ENCODE assay signal across 2 cellular contexts in the genomic region with DNA sequence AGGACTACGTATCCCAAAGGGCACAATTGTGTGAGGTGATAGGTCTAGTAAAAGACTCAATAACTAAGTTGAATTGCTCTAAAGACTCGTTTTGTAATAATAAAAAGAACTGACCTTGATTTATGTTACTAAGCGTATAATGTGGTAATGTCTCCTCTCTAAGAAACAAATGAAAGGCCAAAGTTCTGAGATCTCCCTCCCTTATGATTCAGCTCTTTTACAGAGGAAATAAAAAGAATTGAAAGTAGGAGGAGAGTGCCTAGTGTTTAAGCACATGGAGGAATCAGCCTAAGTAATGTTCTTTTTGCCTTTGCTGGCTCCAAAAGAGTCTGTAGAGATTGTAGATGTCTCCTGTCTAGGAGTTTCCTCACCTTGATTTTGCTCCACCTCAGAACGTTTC.
TF ChIP-seq lines count a peak whose summit lies in the region.

No MANE protein-coding gene starts in this region.

TF ChIP-seq in GM23338, 12 proteins besides CTCF, POLR2A, EP300 and RAD21 (continued from another document):
- TF ChIP-seq REST (IDR thresholded peaks at IDR 0.05; ENCODE audit: unreplicated experiment): no peak
- TF ChIP-seq ZNF114 (CRISPR knock-in tag; IDR thresholded peaks at IDR 0.05): no peak
- TF ChIP-seq ZNF462 (CRISPR knock-in tag; IDR thresholded peaks at IDR 0.05): no peak
- no peak for TF ChIP-seq ZNF331 (CRISPR knock-in tag; IDR thresholded peaks at IDR 0.05; ENCODE audit: low read depth)

TF ChIP-seq in HepG2, 621 proteins besides CTCF, POLR2A, EP300 and RAD21 (continued from another document):
- TF ChIP-seq, protein P1, sequence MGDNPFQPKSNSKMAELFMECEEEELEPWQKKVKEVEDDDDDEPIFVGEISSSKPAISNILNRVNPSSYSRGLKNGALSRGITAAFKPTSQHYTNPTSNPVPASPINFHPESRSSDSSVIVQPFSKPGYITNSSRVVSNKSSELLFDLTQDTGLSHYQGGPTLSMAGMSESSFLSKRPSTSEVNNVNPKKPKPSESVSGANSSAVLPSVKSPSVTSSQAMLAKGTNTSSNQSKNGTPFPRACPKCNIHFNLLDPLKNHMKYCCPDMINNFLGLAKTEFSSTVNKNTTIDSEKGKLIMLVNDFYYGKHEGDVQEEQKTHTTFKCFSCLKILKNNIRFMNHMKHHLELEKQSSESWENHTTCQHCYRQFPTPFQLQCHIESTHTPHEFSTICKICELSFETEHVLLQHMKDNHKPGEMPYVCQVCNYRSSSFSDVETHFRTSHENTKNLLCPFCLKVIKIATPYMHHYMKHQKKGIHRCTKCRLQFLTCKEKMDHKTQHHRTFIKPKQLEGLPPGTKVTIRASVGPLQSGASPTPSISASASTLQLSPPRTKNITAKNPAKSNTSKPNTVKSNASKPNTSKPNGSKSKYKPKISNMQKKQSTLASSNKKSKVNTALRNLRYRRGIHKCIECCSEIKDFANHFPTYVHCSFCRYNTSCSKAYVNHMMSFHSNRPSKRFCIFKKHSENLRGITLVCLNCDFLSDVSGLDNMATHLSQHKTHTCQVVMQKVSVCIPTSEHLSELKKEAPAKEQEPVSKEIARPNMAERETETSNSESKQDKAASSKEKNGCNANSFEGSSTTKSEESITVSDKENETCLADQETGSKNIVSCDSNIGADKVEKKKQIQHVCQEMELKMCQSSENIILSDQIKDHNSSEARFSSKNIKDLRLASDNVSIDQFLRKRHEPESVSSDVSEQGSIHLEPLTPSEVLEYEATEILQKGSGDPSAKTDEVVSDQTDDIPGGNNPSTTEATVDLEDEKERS (CRISPR knock-in tag; IDR thresholded peaks at IDR 0.05): no peak
- TF ChIP-seq GMEB1 (CRISPR knock-in tag; IDR thresholded peaks at IDR 0.05; ENCODE audit: borderline replicate concordance) (no peak), ZNF264 (CRISPR knock-in tag; IDR thresholded peaks at IDR 0.05) (no peak), SP2 (CRISPR knock-in tag; IDR thresholded peaks at IDR 0.05) (no peak), MEIS1 (CRISPR knock-in tag; IDR thresholded peaks at IDR 0.05; ENCODE audit: borderline replicate concordance) (no peak), ZNF781 (CRISPR knock-in tag; IDR thresholded peaks at IDR 0.05; ENCODE audit: borderline replicate concordance, not compliant biosample characterization) (no peak), FOXC1 (CRISPR knock-in tag; IDR thresholded peaks at IDR 0.05; ENCODE audit: borderline replicate concordance) (no peak), MEIS2 (CRISPR knock-in tag; IDR thresholded peaks at IDR 0.05) (no peak), ZNF124 (CRISPR knock-in tag; IDR thresholded peaks at IDR 0.05) (no peak)
- TF ChIP-seq, protein P2, sequence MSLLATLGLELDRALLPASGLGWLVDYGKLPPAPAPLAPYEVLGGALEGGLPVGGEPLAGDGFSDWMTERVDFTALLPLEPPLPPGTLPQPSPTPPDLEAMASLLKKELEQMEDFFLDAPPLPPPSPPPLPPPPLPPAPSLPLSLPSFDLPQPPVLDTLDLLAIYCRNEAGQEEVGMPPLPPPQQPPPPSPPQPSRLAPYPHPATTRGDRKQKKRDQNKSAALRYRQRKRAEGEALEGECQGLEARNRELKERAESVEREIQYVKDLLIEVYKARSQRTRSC (CRISPR knock-in tag; IDR thresholded peaks at IDR 0.05; ENCODE audit: low read depth): no peak
- TF ChIP-seq, protein P3, sequence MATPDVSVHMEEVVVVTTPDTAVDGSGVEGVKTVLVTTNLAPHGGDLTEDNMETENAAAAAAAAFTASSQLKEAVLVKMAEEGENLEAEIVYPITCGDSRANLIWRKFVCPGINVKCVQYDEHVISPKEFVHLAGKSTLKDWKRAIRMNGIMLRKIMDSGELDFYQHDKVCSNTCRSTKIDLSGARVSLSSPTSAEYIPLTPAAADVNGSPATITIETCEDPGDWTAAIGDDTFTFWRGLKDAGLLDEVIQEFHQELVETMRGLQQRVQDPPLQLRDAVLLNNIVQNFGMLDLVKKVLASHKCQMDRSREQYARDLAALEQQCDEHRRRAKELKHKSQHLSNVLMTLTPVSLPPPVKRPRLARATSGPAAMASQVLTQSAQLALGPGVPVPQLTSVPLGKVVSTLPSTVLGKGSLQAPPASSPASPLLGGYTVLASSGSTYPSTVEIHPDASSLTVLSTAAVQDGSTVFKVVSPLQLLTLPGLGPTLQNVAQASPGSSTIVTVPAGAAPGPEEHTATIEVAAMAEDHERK (CRISPR knock-in tag; IDR thresholded peaks at IDR 0.05; ENCODE audit: low read depth): no peak
